14 cellular contexts compared by ENCODE assay signal in the genomic region with DNA sequence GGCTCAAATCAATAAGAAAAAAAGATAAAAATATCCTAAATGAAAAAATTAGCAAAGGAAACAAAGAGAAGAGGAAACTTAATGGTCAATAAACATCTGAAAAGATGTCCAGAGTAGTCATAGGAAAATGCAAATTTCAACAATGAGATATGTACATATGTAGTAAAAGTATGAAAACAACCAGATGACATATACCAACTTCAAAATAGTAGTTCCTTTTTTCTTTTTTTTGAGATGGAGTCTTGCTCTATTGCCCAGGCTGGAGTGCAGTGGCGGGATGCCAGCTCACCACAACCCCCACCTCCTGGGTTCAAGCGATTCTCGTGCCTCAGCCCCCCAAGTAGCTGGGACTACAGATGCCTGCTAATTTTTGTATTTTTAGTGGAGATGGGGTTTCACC. TPM values are rescaled to one million over a fixed set of nuclear protein-coding genes. Genes with fewer than 3 reads are reported as not detected.
A peak's percentile ranks its signal among the peaks of the same experiment; 100 is the strongest.
DNase-seq lines count a peak whose midpoint lies in the region; ATAC-seq and TF ChIP-seq lines count a peak whose summit lies in the region.
"Had no signal": no experiment of that assay in that cellular context is flagged by ENCODE, and none has a peak within 500 bp of the region (broad histone marks: within the 10 kb centered on the region; RNA-seq: fewer than 3 reads in every experiment).

No MANE protein-coding gene starts in this region.

- H3K36me3 Mint-ChIP-seq in naive B cell, result no peaks in the 10 kb centered on the region
- H3K36me3 Mint-ChIP-seq in progenitor cell of endocrine pancreas (ENCODE audit: insufficient read depth), result no peaks in the 10 kb centered on the region
- H3K36me3 Mint-ChIP-seq: CD4-positive, CD25-positive, alpha-beta regulatory T cell had no signal

- H3F3A ChIP-seq in DOHH2 (ENCODE audit: control insufficient read depth, insufficient read depth), result peaks cover 4% of the 10 kb centered on the region; the same call in 1 of the 2 replicates

- peaks cover 32% of the 10 kb centered on the region for H3K4me1 ChIP-seq in DOHH2 (ENCODE audit: control insufficient read depth, low read length)

- peak overlapping the region; percentile 48 for H3K4me2 ChIP-seq in DOHH2 (ENCODE audit: low read length)
- H3K4me2 ChIP-seq: A549 had no signal

- ATAC-seq in naive B cell (ENCODE audit: low read depth in 2 of 2) (peak; percentile 46 to 50), left ventricle myocardium superior (no peak)
- ATAC-seq: A549, GM12878 had no signal

- H4K20me1 ChIP-seq in DOHH2 (ENCODE audit: control insufficient read depth, insufficient read depth, low read depth, low read length), result no peaks in the 10 kb centered on the region

- TF ChIP-seq CTCF in 22Rv1 (IDR thresholded peaks at IDR 0.05) (no peak), DOHH2 (IDR thresholded peaks at IDR 0.05; ENCODE audit: low read depth, low read length, poor library complexity, severe bottlenecking) (no peak), progenitor cell of endocrine pancreas (IDR thresholded peaks at IDR 0.05; ENCODE audit: unreplicated experiment) (no peak)

- H3K4me1 Mint-ChIP-seq in naive B cell (peaks cover 0 to 13% (median 8%) of the 10 kb centered on the region in 3 donors), progenitor cell of endocrine pancreas (ENCODE audit: low read depth) (no peaks in the 10 kb centered on the region)
- H3K4me1 Mint-ChIP-seq: CD4-positive, CD25-positive, alpha-beta regulatory T cell; H9 had no signal

- intact Hi-C loops in left ventricle myocardium superior (cut with micrococcal nuclease), result no loop called here

- H3K9me3 ChIP-seq in DOHH2 (ENCODE audit: control insufficient read depth, insufficient read depth, low read length), result no peaks in the 10 kb centered on the region
- H3K9me3 ChIP-seq: A549 had no signal

- H3K9me3 Mint-ChIP-seq in naive B cell, result no peaks in the 10 kb centered on the region
- no peaks in the 10 kb centered on the region for H3K9me3 Mint-ChIP-seq in progenitor cell of endocrine pancreas (ENCODE audit: low read depth)
- H3K9me3 Mint-ChIP-seq: CD4-positive, CD25-positive, alpha-beta regulatory T cell; H9; IgD-negative memory B cell had no signal

- peak overlapping the region in 1 of 8 donors; percentile 6 for H3K4me3 Mint-ChIP-seq in naive B cell
- no peak overlapping the region for H3K4me3 Mint-ChIP-seq in progenitor cell of endocrine pancreas (ENCODE audit: low read depth)
- H3K4me3 Mint-ChIP-seq: CD4-positive, CD25-positive, alpha-beta regulatory T cell; H9; IgD-negative memory B cell had no signal

- 0 out of 2 replicates have a peak overlapping the region, but pooled peaks have one; percentile 20 for H3K4me3 ChIP-seq in DOHH2 (ENCODE audit: low read length)
- H3K4me3 ChIP-seq: A549, GM12878 had no signal

- peak; percentile 20 for DNase-seq in NAMALWA (ENCODE audit: low spot score)
- no peak for DNase-seq in naive B cell
- DNase-seq in progenitor cell of endocrine pancreas (ENCODE audit: low spot score, unreplicated experiment), result no peak
- DNase-seq in left ventricle myocardium superior, result no peak
- DNase-seq in stimulated activated naive CD4-positive, alpha-beta T cell (lab: John Stamatoyannopoulos, UW), result no peak
- DNase-seq: CD4-positive, CD25-positive, alpha-beta regulatory T cell; DMS53; GOT3; H9 had no signal

- H3K79me2 ChIP-seq in DOHH2 (ENCODE audit: control insufficient read depth, low read length), result no peaks in the 10 kb centered on the region

- H3K27ac ChIP-seq in 22Rv1, result peak overlapping the region; percentile 98; the same call in 1 of the 2 replicates
- no peak overlapping the region for H3K27ac ChIP-seq in DOHH2 (ENCODE audit: low read depth, low read length)

- H3K27me3 Mint-ChIP-seq in naive B cell, result no peaks in the 10 kb centered on the region
- H3K27me3 Mint-ChIP-seq in progenitor cell of endocrine pancreas, result no peaks in the 10 kb centered on the region
- H3K27me3 Mint-ChIP-seq: IgD-negative memory B cell had no signal

- no peaks in the 10 kb centered on the region for H3K27me3 ChIP-seq in DOHH2 (ENCODE audit: control insufficient read depth, low read length)

- H3K9me2 ChIP-seq in DOHH2 (replicated peaks; ENCODE audit: control insufficient read depth, low read length), result no peaks in the 10 kb centered on the region

- no peaks in the 10 kb centered on the region for H3K36me3 ChIP-seq in DOHH2 (ENCODE audit: control insufficient read depth, low read length)

- H3K27ac Mint-ChIP-seq in naive B cell (peak overlapping the region in 1 of 6 donors; percentile 37), progenitor cell of endocrine pancreas (no peak overlapping the region)
- H3K27ac Mint-ChIP-seq: CD4-positive, CD25-positive, alpha-beta regulatory T cell; H9; IgD-negative memory B cell had no signal

RNA-seq across cellular contexts. Expression of gene NFAT5, which starts 21.7 kb away (rescaled TPM):
- 10 to 100 TPM in 2 of 6 donors, 1 to 10 TPM in 3, under 1 TPM in 1; 0.54 to 12.4 (median 9.0) TPM for polyA plus RNA-seq in naive B cell (ENCODE audit: low read depth in 6 of 6)
- total RNA-seq in progenitor cell of endocrine pancreas, result 41.2 and 45.2 TPM in 2 replicates
- 14.3 TPM for total RNA-seq in left ventricle myocardium superior
